ENCODE assay signal across 1 cellular context in genomic region chr4:56049428-56050212, GRCh38.
TF ChIP-seq lines count a peak whose summit lies in the region.

No MANE protein-coding gene starts in this region.

TF ChIP-seq in HepG2, 621 proteins besides CTCF, POLR2A, EP300 and RAD21 (continued from another document and continues in another):
- TF ChIP-seq MNT (IDR thresholded peaks at IDR 0.05) (no peak), UBTF (CRISPR knock-in tag; IDR thresholded peaks at IDR 0.05) (no peak; the same call in 1 of the 2 replicates), MAFG (CRISPR knock-in tag; IDR thresholded peaks at IDR 0.05) (no peak), GABPB1 (CRISPR knock-in tag; IDR thresholded peaks at IDR 0.05) (no peak), NCOA1 (CRISPR knock-in tag; IDR thresholded peaks at IDR 0.05) (no peak), ZNF232 (CRISPR knock-in tag; IDR thresholded peaks at IDR 0.05; ENCODE audit: borderline replicate concordance) (no peak), SKIL (CRISPR knock-in tag; IDR thresholded peaks at IDR 0.05; ENCODE audit: borderline replicate concordance) (no peak), SP4 (CRISPR knock-in tag; IDR thresholded peaks at IDR 0.05) (no peak), ZNF652 (CRISPR knock-in tag; IDR thresholded peaks at IDR 0.05; ENCODE audit: borderline replicate concordance, low read depth) (peak; percentile 83), TBX2 (CRISPR knock-in tag; IDR thresholded peaks at IDR 0.05; ENCODE audit: borderline replicate concordance) (no peak), SALL1 (CRISPR knock-in tag; IDR thresholded peaks at IDR 0.05) (no peak; the same call in 1 of the 2 replicates), ELF4 (CRISPR knock-in tag; IDR thresholded peaks at IDR 0.05; ENCODE audit: borderline replicate concordance) (no peak), MXD3 (CRISPR knock-in tag; IDR thresholded peaks at IDR 0.05) (0 out of 2 replicates have a peak, but pooled peaks have one; percentile 26), ZNF280D (CRISPR knock-in tag; IDR thresholded peaks at IDR 0.05) (no peak), ZNF768 (CRISPR knock-in tag; IDR thresholded peaks at IDR 0.05) (0 out of 2 replicates have a peak, but pooled peaks have one; percentile 21), CSRNP1 (CRISPR knock-in tag; IDR thresholded peaks at IDR 0.05) (no peak), PREB (CRISPR knock-in tag; IDR thresholded peaks at IDR 0.05) (no peak), ZBTB7A (CRISPR knock-in tag; IDR thresholded peaks at IDR 0.05) (0 out of 2 replicates have a peak, but pooled peaks have one; percentile 56), ZNF792 (CRISPR knock-in tag; IDR thresholded peaks at IDR 0.05) (no peak), ZSCAN30 (CRISPR knock-in tag; IDR thresholded peaks at IDR 0.05) (no peak), ZNF800 (CRISPR knock-in tag; IDR thresholded peaks at IDR 0.05) (0 out of 2 replicates have a peak, but pooled peaks have one; percentile 28), NAIF1 (CRISPR knock-in tag; IDR thresholded peaks at IDR 0.05; ENCODE audit: borderline replicate concordance) (no peak), KAT8 (CRISPR knock-in tag; IDR thresholded peaks at IDR 0.05) (0 out of 2 replicates have a peak, but pooled peaks have one; percentile 17), ZBTB42 (CRISPR knock-in tag; IDR thresholded peaks at IDR 0.05) (no peak), RNF219 (CRISPR knock-in tag; IDR thresholded peaks at IDR 0.05) (no peak), GATA4 (IDR thresholded peaks at IDR 0.05; ENCODE audit: borderline replicate concordance, low read depth) (no peak), GABPA (IDR thresholded peaks at IDR 0.05; ENCODE audit: low read depth, low read length) (no peak), GABPA (CRISPR knock-in tag; IDR thresholded peaks at IDR 0.05; ENCODE audit: low read depth) (no peak), HINFP (CRISPR knock-in tag; IDR thresholded peaks at IDR 0.05; ENCODE audit: low read depth) (peak; percentile 65; the same call in 1 of the 2 replicates), ZNF441 (CRISPR knock-in tag; IDR thresholded peaks at IDR 0.05; ENCODE audit: borderline replicate concordance) (no peak), ZNF260 (CRISPR knock-in tag; IDR thresholded peaks at IDR 0.05; ENCODE audit: borderline replicate concordance, low read depth) (no peak), ADNP (CRISPR knock-in tag; IDR thresholded peaks at IDR 0.05) (no peak), SAP130 (CRISPR knock-in tag; IDR thresholded peaks at IDR 0.05; ENCODE audit: low read depth) (peak; percentile 59), KMT2A (CRISPR knock-in tag; IDR thresholded peaks at IDR 0.05) (peak; percentile 65; the same call in 1 of the 2 replicates), STAG1 (CRISPR knock-in tag; IDR thresholded peaks at IDR 0.05) (0 out of 2 replicates have a peak, but pooled peaks have one; percentile 5), TIGD3 (CRISPR knock-in tag; IDR thresholded peaks at IDR 0.05; ENCODE audit: borderline replicate concordance) (no peak), TAF1 (CRISPR knock-in tag; IDR thresholded peaks at IDR 0.05) (peak; percentile 31; the same call in 1 of the 2 replicates), KDM5B (CRISPR knock-in tag; IDR thresholded peaks at IDR 0.05; ENCODE audit: borderline replicate concordance) (no peak), TOPORS (CRISPR knock-in tag; IDR thresholded peaks at IDR 0.05) (no peak)
